ENCODE assay signal across 10 cellular contexts in the genomic region with DNA sequence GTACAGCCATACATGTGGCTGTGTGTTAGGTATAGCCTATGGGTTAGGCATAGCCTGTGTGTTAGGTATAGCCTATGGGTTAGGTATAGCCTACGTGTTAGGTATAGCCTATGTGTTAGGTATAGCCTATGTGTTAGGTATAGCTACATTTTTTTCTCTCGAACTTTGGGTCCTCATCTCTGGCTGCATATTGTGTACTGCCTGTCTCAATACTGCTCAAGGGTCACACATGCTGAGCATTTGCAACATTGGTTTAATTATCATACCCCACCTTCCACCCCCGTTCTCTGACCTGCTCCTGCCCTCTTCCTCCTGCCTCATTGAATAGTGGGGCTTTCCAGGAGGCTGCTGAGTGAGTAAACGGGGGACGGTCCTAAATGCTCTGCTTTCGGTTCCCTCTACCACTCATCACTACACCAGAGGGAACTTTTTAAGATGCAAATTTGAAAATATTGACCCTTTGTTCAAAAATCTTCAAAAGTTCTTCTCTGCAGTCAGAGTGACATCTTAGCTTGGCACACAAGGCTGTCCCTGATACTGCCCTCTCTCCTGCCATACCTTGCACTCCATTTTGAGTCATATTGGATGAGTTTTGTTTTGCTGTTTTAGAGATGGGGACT. TPM values are rescaled to one million over a fixed set of nuclear protein-coding genes. Genes with fewer than 3 reads are reported as not detected.
A peak's percentile ranks its signal among the peaks of the same experiment; 100 is the strongest.
DNase-seq lines count a peak whose midpoint lies in the region; ATAC-seq, FAIRE-seq and TF ChIP-seq lines count a peak whose summit lies in the region.
"Had no signal": no experiment of that assay in that cellular context is flagged by ENCODE, and none has a peak within 500 bp of the region (broad histone marks: within the 10 kb centered on the region; RNA-seq: fewer than 3 reads in every experiment).

No MANE protein-coding gene starts in this region.

- 53 to 58% methylated on average over 6 of the region's 6 CpGs for WGBS in esophagus squamous epithelium, 2 donors

- in situ Hi-C loops in KBM-7 (cut with MboI; ENCODE audit: low pct_unique_long_range_greater_than_20kb, low sequenced_read_pairs), result no loop called here

- H3K36me3 Mint-ChIP-seq in activated T-helper 17 cell treated with anti-CD3 and anti-CD28 coated beads, Interleukin-2, amount 50 U/mL, for 72 hours (ENCODE audit: low read depth), result peaks cover 72% of the 10 kb centered on the region

- no peaks in the 10 kb centered on the region for H3K27me3 Mint-ChIP-seq in activated T-helper 17 cell treated with anti-CD3 and anti-CD28 coated beads, Interleukin-2, amount 50 U/mL, for 72 hours

- H3K4me1 ChIP-seq in esophagus squamous epithelium, result no peaks in the 10 kb centered on the region

- peaks cover 0 to 5% (median 0%) of the 10 kb centered on the region in 4 donors for H3K27me3 ChIP-seq in esophagus squamous epithelium

- no peaks in the 10 kb centered on the region for H3K9me3 ChIP-seq in esophagus squamous epithelium

- H3K4me3 ChIP-seq in esophagus squamous epithelium, result no peak overlapping the region

- ATAC-seq in GM19468 (IDR thresholded peaks at IDR 0.05; ENCODE audit: extremely low read depth, unreplicated experiment) (peak; percentile 74), HG03060 (IDR thresholded peaks at IDR 0.05; ENCODE audit: low read depth, unreplicated experiment) (peak; percentile 95)
- peak; percentile 89 for ATAC-seq in activated T-helper 17 cell treated with anti-CD3 and anti-CD28 coated beads, Interleukin-2, amount 50 U/mL, for 72 hours (replicated peaks)

- H3K4me1 Mint-ChIP-seq in activated T-helper 17 cell treated with anti-CD3 and anti-CD28 coated beads, Interleukin-2, amount 50 U/mL, for 72 hours, result peaks cover 11% of the 10 kb centered on the region
- H3K4me1 Mint-ChIP-seq: neural crest cell had no signal

- H3K9me3 Mint-ChIP-seq in activated T-helper 17 cell treated with anti-CD3 and anti-CD28 coated beads, Interleukin-2, amount 50 U/mL, for 72 hours, result no peaks in the 10 kb centered on the region

- H3K27ac Mint-ChIP-seq in activated T-helper 17 cell treated with anti-CD3 and anti-CD28 coated beads, Interleukin-2, amount 50 U/mL, for 72 hours, result no peak overlapping the region

- H3K36me3 ChIP-seq in esophagus squamous epithelium, result no peaks in the 10 kb centered on the region

- FAIRE-seq in GM18507 (lab: Jason Lieb, UNC), result peak; percentile 94

- H3K27ac ChIP-seq in esophagus squamous epithelium, result no peak overlapping the region

- intact Hi-C loops in esophagus squamous epithelium (cut with DNase I), result no loop called here

- TF ChIP-seq POLR2A in esophagus squamous epithelium (IDR thresholded peaks at IDR 0.05), result no peak

- TF ChIP-seq CTCF in esophagus squamous epithelium (IDR thresholded peaks at IDR 0.05), result no peak

- DNase-seq in GM18507 (ENCODE audit: extremely low spot score, insufficient read length, low read depth) (peak; percentile 36), AG08396 (ENCODE audit: low spot score) (no peak), NCI-H1436 treated with DMSO at 0.1 percent for 48 hours (lab: John Stamatoyannopoulos, UW) (no peak), KBM-7 (no peak), esophagus squamous epithelium (lab: John Stamatoyannopoulos, UW) (no peak)
- DNase-seq: DMS79 had no signal

- no peak overlapping the region for H3K4me3 Mint-ChIP-seq in activated T-helper 17 cell treated with anti-CD3 and anti-CD28 coated beads, Interleukin-2, amount 50 U/mL, for 72 hours
- H3K4me3 Mint-ChIP-seq: neural crest cell had no signal

RNA-seq across cellular contexts. Expression of a gene that starts 17.8 kb away (rescaled TPM):
- not detected for total RNA-seq in activated T-helper 17 cell treated with anti-CD3 and anti-CD28 coated beads, Interleukin-2, amount 50 U/mL, for 72 hours
- not detected for total RNA-seq in esophagus squamous epithelium
- total RNA-seq: neural crest cell had no signal

RNA-seq across cellular contexts. Expression of a gene that starts 24.1 kb away (rescaled TPM):
- 1 to 10 TPM in 1 of 2 donors, under 1 TPM in 1; 0.50 to 6.6 TPM for total RNA-seq in activated T-helper 17 cell treated with anti-CD3 and anti-CD28 coated beads, Interleukin-2, amount 50 U/mL, for 72 hours
- total RNA-seq in esophagus squamous epithelium, result 1 to 10 TPM in 3 of 4 donors, under 1 TPM in 1; 0.57 to 2.3 (median 1.8) TPM
